In the genomic region with DNA sequence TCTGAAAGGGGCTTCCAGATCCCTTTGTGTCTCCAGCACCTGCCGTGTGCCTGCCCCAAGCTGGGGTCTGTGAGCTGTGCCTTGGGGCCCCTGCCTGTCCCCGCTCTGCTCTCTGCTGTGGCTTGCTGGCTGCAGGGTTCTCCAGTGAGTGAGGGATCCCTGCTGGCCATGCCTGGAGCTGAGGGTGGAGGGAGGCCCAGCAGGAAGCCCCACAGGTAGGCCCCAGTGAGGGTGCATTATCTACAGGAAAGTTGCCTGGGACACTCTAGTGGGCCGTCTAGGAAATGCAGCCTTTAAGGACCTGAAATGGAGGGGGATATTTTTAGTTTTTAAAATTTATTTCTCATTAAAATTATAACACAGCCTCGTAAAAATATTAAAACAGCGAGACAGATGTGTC, we compare ENCODE assay signal across 10 cellular contexts. TPM values are rescaled to one million over a fixed set of nuclear protein-coding genes. Genes with fewer than 3 reads are reported as not detected.
DNase-seq lines count a peak whose midpoint lies in the region; ATAC-seq and TF ChIP-seq lines count a peak whose summit lies in the region.
"Had no signal": no experiment of that assay in that cellular context is flagged by ENCODE, and none has a peak within 500 bp of the region (broad histone marks: within the 10 kb centered on the region; RNA-seq: fewer than 3 reads in every experiment).

No MANE protein-coding gene starts in this region.

- DNase-seq in 8988T (peak; percentile 94), GM03348 (ENCODE audit: low spot score) (peak; percentile 55), NT2/D1 (ENCODE audit: low read depth, low spot score) (no peak), fibroblast of villous mesenchyme (ENCODE audit: low read depth) (no peak), T1000 (lab: John Stamatoyannopoulos, UW) (no peak), NCI-H1092 treated with DMSO at 0.1 percent for 48 hours (lab: John Stamatoyannopoulos, UW) (no peak), H4 (ENCODE audit: low spot score) (no peak)
- DNase-seq: hippocampal formation had no signal

- peaks cover 30% of the 10 kb centered on the region for H3K4me1 ChIP-seq in NT2/D1 (ENCODE audit: insufficient read depth, insufficient read length)

- no peak overlapping the region for H3K4me3 ChIP-seq in NT2/D1 (ENCODE audit: insufficient read length, low read depth)
- H3K4me3 ChIP-seq in fibroblast of villous mesenchyme (ENCODE audit: low read depth, low read length), result no peak overlapping the region
- H3K4me3 ChIP-seq: skin epidermis had no signal

- no peak for ATAC-seq in GM19351 (IDR thresholded peaks at IDR 0.05; ENCODE audit: unreplicated experiment)

- H3K9ac ChIP-seq in NT2/D1 (ENCODE audit: insufficient read length, low read depth), result peak overlapping the region; percentile 3

- H3K36me3 ChIP-seq in NT2/D1 (ENCODE audit: insufficient read depth, insufficient read length, low read length), result no peaks in the 10 kb centered on the region

- H3K9me3 ChIP-seq in NT2/D1 (ENCODE audit: insufficient read depth, low read length), result peaks cover 6% of the 10 kb centered on the region; the same call in 1 of the 2 replicates

- H3K27me3 ChIP-seq in NT2/D1 (ENCODE audit: insufficient read depth, insufficient read length), result no peaks in the 10 kb centered on the region

- peak; percentile 46 for TF ChIP-seq CTCF in fibroblast of villous mesenchyme (IDR thresholded peaks at IDR 0.05; ENCODE audit: insufficient read depth, low read depth, low read length)

RNA-seq across cellular contexts. Expression of a gene that starts 50.9 kb away (rescaled TPM):
- not detected in 2 replicates for total RNA-seq in fibroblast of villous mesenchyme
- total RNA-seq in H4 (2014; rRNA removed; shearing (Covaris generic)), result 3.3 and 4.2 TPM in 2 replicates

Comparison
In these comparisons a context has a peak if more than half of its experiments do, and no peak if none do; other contexts are left out.
1. DNase-seq: peak in 8988T (single experiment) and GM03348 (single experiment); none in NT2/D1 (single experiment), fibroblast of villous mesenchyme (single experiment), T1000 (single experiment), NCI-H1092 treated with DMSO at 0.1 percent for 48 hours (single experiment) and H4 (single experiment).